29 cellular contexts compared by ENCODE assay signal in genomic region chr1:92470216-92470615, GRCh38. TPM values are rescaled to one million over a fixed set of nuclear protein-coding genes. Genes with fewer than 3 reads are reported as not detected.
"Had no signal": no experiment of that assay in that cellular context is flagged by ENCODE, and none has a peak within 500 bp of the region (broad histone marks: within the 10 kb centered on the region; RNA-seq: fewer than 3 reads in every experiment).

No MANE protein-coding gene starts in this region.

- H3K9me3 Mint-ChIP-seq: mesothelial cell of epicardium; naive B cell; natural killer cell; nephron progenitor cell; neural progenitor cell; stimulated activated memory B cell treated with anti-CD40 and anti-IgM and Interleukin-4, amounts not matched to agents 10 μg/mL and 1 μg/mL and 100 μg/mL, for 72 hours had no signal

- H3K27me3 Mint-ChIP-seq: naive B cell; stimulated activated memory B cell treated with anti-CD40 and anti-IgM and Interleukin-4, amounts not matched to agents 10 μg/mL and 1 μg/mL and 100 μg/mL, for 72 hours had no signal

- H3K27me3 ChIP-seq: neutrophil, ovary, right atrium auricular region, right lobe of liver, suprapubic skin, tibial artery, uterus had no signal

- H3K36me3 Mint-ChIP-seq: mesothelial cell of epicardium, naive B cell, neural progenitor cell had no signal

- H3K27ac Mint-ChIP-seq: mesothelial cell of epicardium; naive B cell; nephron progenitor cell; neural progenitor cell; progenitor cell of endocrine pancreas; stimulated activated memory B cell treated with anti-CD40 and anti-IgM and Interleukin-4, amounts not matched to agents 10 μg/mL and 1 μg/mL and 100 μg/mL, for 72 hours had no signal

- H3K4me3 ChIP-seq: left lung, lung, neural progenitor cell, ovary, right atrium auricular region, right lobe of liver, smooth muscle cell, suprapubic skin, thoracic aorta, tibial artery, uterus had no signal

- H3K4me3 Mint-ChIP-seq: mesothelial cell of epicardium; naive B cell; natural killer cell; nephron progenitor cell; neural progenitor cell; stimulated activated memory B cell treated with anti-CD40 and anti-IgM and Interleukin-4, amounts not matched to agents 10 μg/mL and 1 μg/mL and 100 μg/mL, for 72 hours had no signal

- H3K4me1 Mint-ChIP-seq: mesothelial cell of epicardium, nephron progenitor cell, neural progenitor cell had no signal

- H3K27ac ChIP-seq: left lung, neural progenitor cell, neutrophil, ovary, right atrium auricular region, right lobe of liver, suprapubic skin, thoracic aorta, tibial artery, uterus had no signal

- DNase-seq: hippocampal formation; kidney glomerular epithelial cell; left colon; left lung; mesendoderm; naive B cell; natural killer cell; nephron progenitor cell; occipital lobe; ovary; right lobe of liver; stimulated activated CD4-positive, alpha-beta T cell treated with anti-CD3 and anti-CD28 coated beads, Interleukin-1b, Interleukin-23, amount 100 ng/mL, for 48 hours; stimulated activated CD4-positive, alpha-beta T cell treated with anti-CD3 and anti-CD28 coated beads, Interleukin-2, amount 100 ng/mL, for 48 hours; stimulated activated CD4-positive, alpha-beta T cell treated with anti-CD3 and anti-CD28 coated beads, Interleukin-4, amount 100 ng/mL, for 4 hours; stimulated activated CD8-positive, alpha-beta memory T cell treated with anti-CD3 and anti-CD28 coated beads, Interleukin-4, amount 100 ng/mL, for 48 hours; stimulated activated naive CD4-positive, alpha-beta T cell treated with Interleukin-2 at 50 U/mL for 16 hours; tibial artery; trophoblast cell; uterus had no signal

- ATAC-seq: left colon; left lung; natural killer cell; right lobe of liver; stimulated activated memory B cell treated with anti-CD40 and anti-IgM and Interleukin-4, amounts not matched to agents 10 μg/mL and 1 μg/mL and 100 μg/mL, for 72 hours had no signal

RNA-seq across cellular contexts. Expression of gene GFI1, which starts 16.5 kb away (rescaled TPM):
- total RNA-seq: occipital lobe had no signal
